In genomic region chr7:2110586-2111396, GRCh38 we compare ENCODE assay signal across 1 cellular context.
TF ChIP-seq lines count a peak whose summit lies in the region.

No MANE protein-coding gene starts in this region.

TF ChIP-seq in HepG2, 621 proteins besides CTCF, POLR2A, EP300 and RAD21 (continued from another document and continues in another):
- TF ChIP-seq ZNF280D (CRISPR knock-in tag; IDR thresholded peaks at IDR 0.05), result peak; percentile 71; the same call in 1 of the 2 replicates
- TF ChIP-seq ZMYM2 (CRISPR knock-in tag; IDR thresholded peaks at IDR 0.05), result peak; percentile 94
- peak; percentile 70; the same call in 1 of the 2 replicates for TF ChIP-seq HNF1B (CRISPR knock-in tag; IDR thresholded peaks at IDR 0.05)
- no peak for TF ChIP-seq CREB1 (IDR thresholded peaks at IDR 0.05)
- TF ChIP-seq CREB1 (CRISPR knock-in tag; IDR thresholded peaks at IDR 0.05), result no peak; the same call in 1 of the 2 replicates
- no peak for TF ChIP-seq NFIB (CRISPR knock-in tag; IDR thresholded peaks at IDR 0.05; ENCODE audit: borderline replicate concordance)
- TF ChIP-seq ELF3 (CRISPR knock-in tag; IDR thresholded peaks at IDR 0.05), result peak; percentile 97
- 0 out of 2 replicates have a peak, but pooled peaks have one; percentile 39 for TF ChIP-seq TIGD3 (CRISPR knock-in tag; IDR thresholded peaks at IDR 0.05; ENCODE audit: borderline replicate concordance)
- 0 out of 2 replicates have a peak, but pooled peaks have one; percentile 51 for TF ChIP-seq ZMAT3 (CRISPR knock-in tag; conservative IDR thresholded peaks at IDR 0.05)
- TF ChIP-seq CAMTA2 (CRISPR knock-in tag; IDR thresholded peaks at IDR 0.05; ENCODE audit: borderline replicate concordance), result no peak
- TF ChIP-seq IKZF5 (CRISPR knock-in tag; IDR thresholded peaks at IDR 0.05), result peak; percentile 75
- TF ChIP-seq ZNF230 (CRISPR knock-in tag; IDR thresholded peaks at IDR 0.05), result 0 out of 2 replicates have a peak, but pooled peaks have one; percentile 8
- TF ChIP-seq GLMP (CRISPR knock-in tag; IDR thresholded peaks at IDR 0.05; ENCODE audit: borderline replicate concordance), result no peak
- no peak for TF ChIP-seq SSRP1 (CRISPR knock-in tag; IDR thresholded peaks at IDR 0.05)
- no peak for TF ChIP-seq EED (CRISPR knock-in tag; IDR thresholded peaks at IDR 0.05)
- no peak for TF ChIP-seq CBX1 (IDR thresholded peaks at IDR 0.05; ENCODE audit: low read depth)
- 0 out of 2 replicates have a peak, but pooled peaks have one; percentile 39 for TF ChIP-seq ZNF572 (CRISPR knock-in tag; IDR thresholded peaks at IDR 0.05)
- no peak for TF ChIP-seq TSC22D2 (CRISPR knock-in tag; IDR thresholded peaks at IDR 0.05; ENCODE audit: borderline replicate concordance)
- TF ChIP-seq YEATS2 (CRISPR knock-in tag; IDR thresholded peaks at IDR 0.05; ENCODE audit: borderline replicate concordance), result peak; percentile 65; the same call in 1 of the 2 replicates
- no peak for TF ChIP-seq GRHL1 (CRISPR knock-in tag; conservative IDR thresholded peaks at IDR 0.05)
- TF ChIP-seq FOXO1 (CRISPR knock-in tag; IDR thresholded peaks at IDR 0.05), result peak; percentile 82; the same call in 1 of the 2 replicates
- TF ChIP-seq ZBTB7A (CRISPR knock-in tag; IDR thresholded peaks at IDR 0.05), result 0 out of 2 replicates have a peak, but pooled peaks have one; percentile 46
- peak; percentile 92 for TF ChIP-seq MYC (CRISPR knock-in tag; IDR thresholded peaks at IDR 0.05; ENCODE audit: borderline replicate concordance)
- TF ChIP-seq HNF4G (IDR thresholded peaks at IDR 0.05; ENCODE audit: borderline replicate concordance, low read depth, low read length), result peak; percentile 90
- TF ChIP-seq HNF4G (CRISPR knock-in tag; IDR thresholded peaks at IDR 0.05; ENCODE audit: borderline replicate concordance, low read depth), result peak; percentile 96
- TF ChIP-seq ZNF326 (CRISPR knock-in tag; IDR thresholded peaks at IDR 0.05; ENCODE audit: borderline replicate concordance), result no peak
- TF ChIP-seq ZSCAN12 (CRISPR knock-in tag; IDR thresholded peaks at IDR 0.05), result no peak
- peak; percentile 21; the same call in 1 of the 2 replicates for TF ChIP-seq ZNF782 (CRISPR knock-in tag; IDR thresholded peaks at IDR 0.05; ENCODE audit: borderline replicate concordance)
- TF ChIP-seq SOX13 (IDR thresholded peaks at IDR 0.05), result peak; percentile 72; the same call in 1 of the 2 replicates
- peak in 1 of 2 experiments; percentile 93; a peak in 2 of 4 replicates for TF ChIP-seq SOX13 (CRISPR knock-in tag; conservative IDR thresholded peaks at IDR 0.05 in 1 of 2, IDR thresholded peaks at IDR 0.05 in 1 of 2)
- TF ChIP-seq HOXA7 (CRISPR knock-in tag; IDR thresholded peaks at IDR 0.05), result no peak
- TF ChIP-seq ZNF512B (CRISPR knock-in tag; IDR thresholded peaks at IDR 0.05; ENCODE audit: borderline replicate concordance), result no peak
- peak; percentile 95 for TF ChIP-seq PATZ1 (CRISPR knock-in tag; IDR thresholded peaks at IDR 0.05)
- TF ChIP-seq MAZ (IDR thresholded peaks at IDR 0.05; ENCODE audit: borderline replicate concordance, low read depth, low read length), result no peak
- TF ChIP-seq MAZ (CRISPR knock-in tag; IDR thresholded peaks at IDR 0.05; ENCODE audit: low read depth), result peak; percentile 81
- peak; percentile 96 for TF ChIP-seq NCOR1 (IDR thresholded peaks at IDR 0.05; ENCODE audit: borderline replicate concordance, low read length)
- TF ChIP-seq ZBTB34 (CRISPR knock-in tag; IDR thresholded peaks at IDR 0.05), result peak; percentile 72; the same call in 1 of the 2 replicates
- no peak for TF ChIP-seq ARID3A (IDR thresholded peaks at IDR 0.05; ENCODE audit: low read depth, low read length)
- TF ChIP-seq TGIF2 (CRISPR knock-in tag; IDR thresholded peaks at IDR 0.05), result no peak; the same call in 1 of the 2 replicates
- TF ChIP-seq MEIS1 (CRISPR knock-in tag; IDR thresholded peaks at IDR 0.05; ENCODE audit: borderline replicate concordance), result 0 out of 2 replicates have a peak, but pooled peaks have one; percentile 32
